30 cellular contexts compared by ENCODE assay signal in genomic region chr20:611843-612185, GRCh38. TPM values are rescaled to one million over a fixed set of nuclear protein-coding genes. Genes with fewer than 3 reads are reported as not detected.
DNase-seq lines count a peak whose midpoint lies in the region; TF ChIP-seq lines count a peak whose summit lies in the region.
"Had no signal": no experiment of that assay in that cellular context is flagged by ENCODE, and none has a peak within 500 bp of the region (broad histone marks: within the 10 kb centered on the region; RNA-seq: fewer than 3 reads in every experiment).

No MANE protein-coding gene starts in this region.

- peak overlapping the region; percentile 77 for H3K27ac Mint-ChIP-seq in mesothelial cell of epicardium
- H3K27ac Mint-ChIP-seq in CD8-positive, alpha-beta memory T cell, result no peak overlapping the region
- H3K27ac Mint-ChIP-seq: activated B cell treated with CpG ODN at 0.5 μM for 24 hours; activated T-helper 1 cell treated with anti-CD3 and anti-CD28 coated beads, Interleukin-12 subunit alpha, Interleukin-12 subunit beta, Interleukin-2, Interleukin-4 antibody, amounts not matched to agents 30 ng/mL and 10 ng/mL and 1 ng/mL, durations not matched to agents 14 hours and 24 hours and 36 hours; dendritic cell treated with granulocyte-macrophage colony-stimulating factor and Interleukin-4, amounts not matched to agents 40 ng/mL and 50 ng/mL, for 4 days; stimulated activated naive B cell treated with anti-CD40 and anti-IgM and Interleukin-4, amounts not matched to agents 10 μg/mL and 1 μg/mL and 100 μg/mL, for 72 hours had no signal

- WGBS in hepatocyte (ENCODE audit: low lambda C conversion rate, missing lambda C conversion rate), result 33% methylated on average over 8 of the region's 8 CpGs
- 32 to 39% methylated on average over 8 of the region's 8 CpGs for WGBS in thyroid gland, 2 donors

- DNase-seq in OCI-M1 (lab: John Stamatoyannopoulos, UW) (peak; percentile 18), hepatocyte (ENCODE audit: low spot score) (no peak), mesothelial cell of epicardium (ENCODE audit: low spot score in 2 of 2, unreplicated experiment in 2 of 2) (peak in 1 of 2 experiments; percentile 55), thyroid gland (no peak), mucosa of gallbladder (ENCODE audit: low spot score) (no peak), WERI-Rb-1 (no peak)
- no peak for DNase-seq in CD8-positive, alpha-beta memory T cell
- DNase-seq: ACHN; activated B cell treated with CpG ODN at 0.5 μM for 24 hours; activated naive CD4-positive, alpha-beta T cell treated with anti-CD3 and anti-CD28 coated beads, Interleukin-2, amount 50 U/mL, for 16 hours; Caco-2; DMS79; KG1; NCI-H1436; NCI-H2107; NCI-H446; nucleus accumbens; PC-3; SHP77 treated with DMSO at 0.1 percent for 48 hours; stimulated activated naive B cell treated with anti-CD40 and anti-IgM and Interleukin-4, amounts not matched to agents 10 μg/mL and 1 μg/mL and 100 μg/mL, for 72 hours; SW 1271 had no signal

- no peak overlapping the region for H2AFZ ChIP-seq in hepatocyte

- no peak for TF ChIP-seq POLR2A in thyroid gland (IDR thresholded peaks at IDR 0.05)

- H3K36me3 ChIP-seq in BLaER1 treated with 17β-estradiol and CSF1 and Interleukin-3, amounts not matched to agents 10 nM and 100 nM, result no peaks in the 10 kb centered on the region
- no peaks in the 10 kb centered on the region for H3K36me3 ChIP-seq in hepatocyte (replicated peaks; ENCODE audit: insufficient read depth, low read depth)
- H3K36me3 ChIP-seq in thyroid gland, result no peaks in the 10 kb centered on the region
- H3K36me3 ChIP-seq in CD8-positive, alpha-beta memory T cell (ENCODE audit: insufficient read depth, low read length), result no peaks in the 10 kb centered on the region
- peaks cover 12% of the 10 kb centered on the region for H3K36me3 ChIP-seq in WERI-Rb-1
- H3K36me3 ChIP-seq: suprapubic skin, vagina had no signal

- no peaks in the 10 kb centered on the region for H3K36me3 Mint-ChIP-seq in mesothelial cell of epicardium
- no peaks in the 10 kb centered on the region for H3K36me3 Mint-ChIP-seq in CD8-positive, alpha-beta memory T cell
- H3K36me3 Mint-ChIP-seq: stimulated activated naive B cell treated with anti-CD40 and anti-IgM and Interleukin-4, amounts not matched to agents 10 μg/mL and 1 μg/mL and 100 μg/mL, for 72 hours had no signal

- peaks cover 0 to under 1% (median 0%) of the 10 kb centered on the region in 11 experiments; a peak in 1 of 22 replicates for H3K9me3 ChIP-seq in BLaER1 treated with 17β-estradiol and CSF1 and Interleukin-3, amounts not matched to agents 10 nM and 100 nM (replicated peaks in 1 of 11)
- no peaks in the 10 kb centered on the region for H3K9me3 ChIP-seq in hepatocyte (ENCODE audit: low read depth)
- no peaks in the 10 kb centered on the region for H3K9me3 ChIP-seq in thyroid gland
- no peaks in the 10 kb centered on the region for H3K9me3 ChIP-seq in CD8-positive, alpha-beta memory T cell (ENCODE audit: low read length)
- H3K9me3 ChIP-seq in WERI-Rb-1 (ENCODE audit: severe bottlenecking), result no peaks in the 10 kb centered on the region
- H3K9me3 ChIP-seq: Caco-2, suprapubic skin, vagina had no signal

- intact Hi-C loops in thyroid gland (cut with DNase I), result no loop called here

- POLR2A ChIA-PET in CD8-positive, alpha-beta memory T cell (lab: Charles Lee), result no interaction called here

- H3K9me2 ChIP-seq in hepatocyte (replicated peaks; ENCODE audit: insufficient read depth), result no peaks in the 10 kb centered on the region

- H3K4me2 ChIP-seq in BLaER1 treated with 17β-estradiol and CSF1 and Interleukin-3, amounts not matched to agents 10 nM and 100 nM, result peak overlapping the region in 10 of 11 experiments; percentile 13 to 76 (median 61); a peak in 19 of 22 replicates
- H3K4me2 ChIP-seq in hepatocyte, result peak overlapping the region; percentile 54
- H3K4me2 ChIP-seq: smooth muscle cell had no signal

- H3K27me3 ChIP-seq in BLaER1 treated with 17β-estradiol and CSF1 and Interleukin-3, amounts not matched to agents 10 nM and 100 nM, result peaks cover 36 to 56% (median 48%) of the 10 kb centered on the region in 11 experiments
- H3K27me3 ChIP-seq in hepatocyte (peaks cover 67% of the 10 kb centered on the region), thyroid gland (peaks cover 7% of the 10 kb centered on the region), WERI-Rb-1 (ENCODE audit: insufficient read depth, low read depth, severe bottlenecking) (no peaks in the 10 kb centered on the region)
- peaks cover 8% of the 10 kb centered on the region for H3K27me3 ChIP-seq in CD8-positive, alpha-beta memory T cell (ENCODE audit: insufficient read depth, low read length, poor library complexity, severe bottlenecking)
- H3K27me3 ChIP-seq: vagina had no signal

- H3K4me3 Mint-ChIP-seq in mesothelial cell of epicardium, result peak overlapping the region; percentile 54
- H3K4me3 Mint-ChIP-seq in CD8-positive, alpha-beta memory T cell, result peak overlapping the region in 1 of 7 donors; percentile 46
- H3K4me3 Mint-ChIP-seq: activated B cell treated with CpG ODN at 0.5 μM for 24 hours; activated T-helper 1 cell treated with anti-CD3 and anti-CD28 coated beads, Interleukin-12 subunit alpha, Interleukin-12 subunit beta, Interleukin-2, Interleukin-4 antibody, amounts not matched to agents 30 ng/mL and 10 ng/mL and 1 ng/mL, durations not matched to agents 14 hours and 24 hours and 36 hours; dendritic cell treated with granulocyte-macrophage colony-stimulating factor and Interleukin-4, amounts not matched to agents 40 ng/mL and 50 ng/mL, for 4 days had no signal

- peaks cover 17 to 36% (median 23%) of the 10 kb centered on the region in 10 experiments for H3K4me1 ChIP-seq in BLaER1 treated with 17β-estradiol and CSF1 and Interleukin-3, amounts not matched to agents 10 nM and 100 nM
- H3K4me1 ChIP-seq in hepatocyte (ENCODE audit: insufficient read depth) (no peaks in the 10 kb centered on the region), thyroid gland (peaks cover 0 to 5% of the 10 kb centered on the region in 2 donors)
- no peaks in the 10 kb centered on the region for H3K4me1 ChIP-seq in CD8-positive, alpha-beta memory T cell (ENCODE audit: insufficient read depth, low read length)
- H3K4me1 ChIP-seq: Caco-2 had no signal

- CTCF ChIA-PET in CD8-positive, alpha-beta memory T cell (lab: Charles Lee), result no interaction called here

- peaks cover 45% of the 10 kb centered on the region for H3K27me3 Mint-ChIP-seq in mesothelial cell of epicardium (ENCODE audit: low read depth)
- peaks cover 48 to 74% of the 10 kb centered on the region in 2 donors for H3K27me3 Mint-ChIP-seq in CD8-positive, alpha-beta memory T cell

- H3K9me3 Mint-ChIP-seq in mesothelial cell of epicardium, result no peaks in the 10 kb centered on the region
- H3K9me3 Mint-ChIP-seq in CD8-positive, alpha-beta memory T cell, result no peaks in the 10 kb centered on the region
- H3K9me3 Mint-ChIP-seq: activated B cell treated with CpG ODN at 0.5 μM for 24 hours; activated T-helper 1 cell treated with anti-CD3 and anti-CD28 coated beads, Interleukin-12 subunit alpha, Interleukin-12 subunit beta, Interleukin-2, Interleukin-4 antibody, amounts not matched to agents 30 ng/mL and 10 ng/mL and 1 ng/mL, durations not matched to agents 14 hours and 24 hours and 36 hours; dendritic cell treated with granulocyte-macrophage colony-stimulating factor and Interleukin-4, amounts not matched to agents 40 ng/mL and 50 ng/mL, for 4 days; stimulated activated naive B cell treated with anti-CD40 and anti-IgM and Interleukin-4, amounts not matched to agents 10 μg/mL and 1 μg/mL and 100 μg/mL, for 72 hours had no signal

- H3K79me2 ChIP-seq in hepatocyte, result no peaks in the 10 kb centered on the region

- H3K9ac ChIP-seq in BLaER1 treated with 17β-estradiol and CSF1 and Interleukin-3, amounts not matched to agents 10 nM and 100 nM, result peak overlapping the region in 4 of 11 experiments; percentile 10 to 42 (median 38); a peak in 2 of 22 replicates

- peaks cover 0 to 13% (median 0%) of the 10 kb centered on the region in 11 experiments; a peak in 5 of 22 replicates for H4K20me1 ChIP-seq in BLaER1 treated with 17β-estradiol and CSF1 and Interleukin-3, amounts not matched to agents 10 nM and 100 nM
- no peaks in the 10 kb centered on the region for H4K20me1 ChIP-seq in hepatocyte (ENCODE audit: insufficient read depth, poor library complexity, severe bottlenecking)

- H3K27ac ChIP-seq in BLaER1 treated with 17β-estradiol and CSF1 and Interleukin-3, amounts not matched to agents 10 nM and 100 nM, result no peak overlapping the region
- H3K27ac ChIP-seq in hepatocyte (no peak overlapping the region), thyroid gland (no peak overlapping the region), WERI-Rb-1 (no peak overlapping the region)
- no peak overlapping the region for H3K27ac ChIP-seq in CD8-positive, alpha-beta memory T cell (ENCODE audit: low read depth, low read length)
- H3K27ac ChIP-seq: suprapubic skin, vagina had no signal

- H3K4me3 ChIP-seq in BLaER1 treated with 17β-estradiol and CSF1 and Interleukin-3, amounts not matched to agents 10 nM and 100 nM, result peak overlapping the region in 4 of 10 experiments; percentile 1 to 37 (median 28); a peak in 4 of 20 replicates
- H3K4me3 ChIP-seq in hepatocyte (no peak overlapping the region), thyroid gland (replicated peaks in 1 of 3) (no peak overlapping the region), WERI-Rb-1 (ENCODE audit: low read depth, low read length) (no peak overlapping the region)
- H3K4me3 ChIP-seq in CD8-positive, alpha-beta memory T cell (ENCODE audit: low read length), result no peak overlapping the region
- H3K4me3 ChIP-seq: GM12878, smooth muscle cell, suprapubic skin, vagina had no signal

- TF ChIP-seq CTCF in hepatocyte (IDR thresholded peaks at IDR 0.05; ENCODE audit: poor library complexity) (no peak), mesothelial cell of epicardium (IDR thresholded peaks at IDR 0.05; ENCODE audit: unreplicated experiment) (no peak), thyroid gland (IDR thresholded peaks at IDR 0.05) (no peak), WERI-Rb-1 (IDR thresholded peaks at IDR 0.05; ENCODE audit: low read depth, low read length) (no peak)

- H3K4me1 Mint-ChIP-seq in mesothelial cell of epicardium, result peaks cover 22% of the 10 kb centered on the region
- peaks cover 1 to 12% (median 5%) of the 10 kb centered on the region in 3 donors for H3K4me1 Mint-ChIP-seq in CD8-positive, alpha-beta memory T cell

RNA-seq across cellular contexts. Expression of gene TCF15, which starts 1.7 kb away (rescaled TPM):
- total RNA-seq in hepatocyte (not detected in 2 replicates), mesothelial cell of epicardium (0.74 to 0.90 TPM (median 0.75 TPM) in 3 replicates), thyroid gland (under 1 TPM in 1 of 4 donors, not detected in 3; 0.59 TPM), mucosa of gallbladder (0.37 TPM)
- not detected in 2 replicates for polyA plus RNA-seq in hepatocyte
- not detected for total RNA-seq in CD8-positive, alpha-beta memory T cell
- not detected for polyA plus RNA-seq in CD8-positive, alpha-beta memory T cell
- total RNA-seq: activated B cell treated with CpG ODN at 0.5 μM for 24 hours, Caco-2, GM12878, liver, smooth muscle cell, vagina had no signal
- polyA plus RNA-seq: BJ, liver, smooth muscle cell had no signal

RNA-seq across cellular contexts. Expression of gene SRXN1, which starts 41.2 kb away (rescaled TPM):
- total RNA-seq in hepatocyte (40.0 and 42.2 TPM in 2 replicates), mesothelial cell of epicardium (13.3 to 13.6 TPM (median 13.5 TPM) in 3 replicates), thyroid gland (100 to 1,000 TPM in 2 of 4 donors, 10 to 100 TPM in 2; 54.3 to 212 (median 135) TPM), mucosa of gallbladder (18.5 TPM)
- polyA plus RNA-seq in hepatocyte, result 26.9 and 39.6 TPM in 2 replicates
- 10 to 100 TPM; 25.9 to 26.3 TPM for total RNA-seq in CD8-positive, alpha-beta memory T cell
- polyA plus RNA-seq in CD8-positive, alpha-beta memory T cell, result 20.3 TPM
